Comparison of ENCODE assay signal across 10 cellular contexts in the genomic region with DNA sequence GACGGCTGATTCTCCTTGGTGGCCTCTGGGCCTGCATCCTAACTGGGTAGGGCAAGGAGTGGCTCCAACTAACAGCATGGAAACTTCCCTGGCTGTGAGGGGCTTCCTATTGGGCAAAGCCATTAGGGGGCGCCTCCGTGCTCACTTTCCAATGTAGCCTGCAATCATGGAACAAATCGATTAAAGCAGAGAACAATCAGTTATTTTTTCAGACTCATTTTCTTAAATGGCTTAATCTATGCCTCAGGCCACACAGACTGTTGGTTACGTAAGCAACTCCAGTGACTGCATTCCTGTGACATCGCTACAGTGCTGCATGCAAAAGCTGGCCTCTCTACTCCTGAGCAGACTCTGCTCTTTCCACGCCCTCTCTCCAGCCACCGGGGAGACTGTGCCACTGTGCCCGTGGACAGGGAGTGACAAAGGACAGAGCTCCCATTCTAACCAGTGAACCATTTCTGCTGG.
DNase-seq lines count a peak whose midpoint lies in the region; ATAC-seq and TF ChIP-seq lines count a peak whose summit lies in the region.
"Had no signal": no experiment of that assay in that cellular context is flagged by ENCODE, and none has a peak within 500 bp of the region (broad histone marks: within the 10 kb centered on the region; RNA-seq: fewer than 3 reads in every experiment).

No MANE protein-coding gene starts in this region.

- H3K4me2 ChIP-seq in HCT116 (ENCODE audit: low read length), result no peak overlapping the region

- ATAC-seq in HCT116 (peak; percentile 53; the same call in 1 of the 2 replicates), HG02970 (IDR thresholded peaks at IDR 0.05; ENCODE audit: low FRiP score, unreplicated experiment) (no peak)
- ATAC-seq: naive thymus-derived CD4-positive, alpha-beta T cell had no signal

- H3K27me3 ChIP-seq in HCT116 (ENCODE audit: insufficient read depth, low read length) (0 out of 2 replicates have a peak, but pooled peaks cover under 1% of the 10 kb centered on the region), brain microvascular endothelial cell (replicated peaks) (no peaks in the 10 kb centered on the region)

- H3K4me1 ChIP-seq in HCT116 (ENCODE audit: control insufficient read depth in 1 of 2, insufficient read depth in 2 of 2, low read length in 2 of 2), result no peaks in the 10 kb centered on the region

- POLR2A ChIA-PET in HCT116 (lab: Charles Lee), result no interaction called here

- no peak overlapping the region for H3K27ac ChIP-seq in HCT116 (ENCODE audit: low read depth, low read length)
- H3K27ac ChIP-seq in brain microvascular endothelial cell, result no peak overlapping the region

- peak; percentile 27 for DNase-seq in Ammon's horn (ENCODE audit: low spot score)
- DNase-seq in HCT116 (ENCODE audit: low read depth, low spot score), result no peak
- peak; percentile 11 for DNase-seq in brain microvascular endothelial cell
- DNase-seq in kidney tubule cell (ENCODE audit: low spot score), result peak; percentile 24
- no peak for DNase-seq in NCI-H2227 treated with DMSO at 0.1 percent for 48 hours (lab: John Stamatoyannopoulos, UW)
- DNase-seq in ureter (ENCODE audit: low spot score), result no peak
- DNase-seq in NCI-H1417 treated with DMSO at 0.1 percent for 48 hours (lab: John Stamatoyannopoulos, UW), result no peak
- DNase-seq: activated CD8-positive, alpha-beta memory T cell treated with anti-CD3 and anti-CD28 coated beads, Interleukin-2, amount 50 U/mL, for 48 hours; naive thymus-derived CD4-positive, alpha-beta T cell had no signal

- H3K79me2 ChIP-seq in HCT116 (ENCODE audit: insufficient read depth, low read length), result no peaks in the 10 kb centered on the region

- TF ChIP-seq RAD21 in HCT116 (IDR thresholded peaks at IDR 0.05; ENCODE audit: low read depth), result no peak

- no peak overlapping the region for H3K9ac ChIP-seq in HCT116 (ENCODE audit: low read length)

- TF ChIP-seq POLR2A in HCT116 (IDR thresholded peaks at IDR 0.05; ENCODE audit: borderline replicate concordance, extremely low read depth, insufficient read depth, insufficient read length), result no peak

- H3K9me3 ChIP-seq in HCT116 (ENCODE audit: control insufficient read depth in 1 of 2, insufficient read depth in 1 of 2, low read depth in 1 of 2, low read length in 2 of 2), result no peaks in the 10 kb centered on the region

- no peaks in the 10 kb centered on the region for H3K36me3 ChIP-seq in HCT116 (ENCODE audit: control insufficient read depth in 1 of 2, insufficient read depth in 2 of 2, low read length in 2 of 2)
- H3K36me3 ChIP-seq in brain microvascular endothelial cell (replicated peaks), result no peaks in the 10 kb centered on the region

- RAD21 ChIA-PET in HCT116 (lab: Charles Lee; ENCODE audit: low non-redundant PET in 1 of 2, low total read pairs in 2 of 2, uncharacterized antibody in 2 of 2, unreplicated experiment in 2 of 2), result no interaction called here

- no TSS peak for BruUV-seq in HCT116 (replicated peaks; lab: Mats Ljungman, UMichigan)

- no peaks in the 10 kb centered on the region for H3K9me2 ChIP-seq in HCT116 (ENCODE audit: insufficient read depth)

- no peaks in the 10 kb centered on the region for H4K20me1 ChIP-seq in HCT116 (ENCODE audit: insufficient read depth)

- CTCF ChIA-PET in HCT116 (lab: Charles Lee), result no interaction called here

- no peak overlapping the region for H2AFZ ChIP-seq in HCT116 (ENCODE audit: low read depth, low read length, poor library complexity, severe bottlenecking)

- H3K4me3 ChIP-seq in HCT116 (replicated peaks in 1 of 2; ENCODE audit: low read depth in 1 of 2, low read length in 2 of 2) (no peak overlapping the region), brain microvascular endothelial cell (ENCODE audit: low read depth, low read length) (no peak overlapping the region)

- peak in 2 of 3 experiments; percentile 42 to 49; a peak in 4 of 6 replicates for TF ChIP-seq CTCF in HCT116 (IDR thresholded peaks at IDR 0.05 in 2 of 3, conservative IDR thresholded peaks at IDR 0.05 in 1 of 3; ENCODE audit: borderline replicate concordance in 1 of 3, insufficient read depth in 1 of 3, low read depth in 2 of 3, low read length in 2 of 3)
- peak; percentile 52 for TF ChIP-seq CTCF in brain microvascular endothelial cell (IDR thresholded peaks at IDR 0.05; ENCODE audit: low read depth, low read length, missing control alignments)

- in situ Hi-C loops in brain microvascular endothelial cell (cut with HindIII; ENCODE audit: low pct_ligation_motif_present, low sequenced_read_pairs), result no loop called here

- intact Hi-C loops in HCT116 (cut with micrococcal nuclease), result no loop called here

TF ChIP-seq in HCT116, 20 proteins besides CTCF, POLR2A, EP300 and RAD21:
- TF ChIP-seq, protein P1, sequence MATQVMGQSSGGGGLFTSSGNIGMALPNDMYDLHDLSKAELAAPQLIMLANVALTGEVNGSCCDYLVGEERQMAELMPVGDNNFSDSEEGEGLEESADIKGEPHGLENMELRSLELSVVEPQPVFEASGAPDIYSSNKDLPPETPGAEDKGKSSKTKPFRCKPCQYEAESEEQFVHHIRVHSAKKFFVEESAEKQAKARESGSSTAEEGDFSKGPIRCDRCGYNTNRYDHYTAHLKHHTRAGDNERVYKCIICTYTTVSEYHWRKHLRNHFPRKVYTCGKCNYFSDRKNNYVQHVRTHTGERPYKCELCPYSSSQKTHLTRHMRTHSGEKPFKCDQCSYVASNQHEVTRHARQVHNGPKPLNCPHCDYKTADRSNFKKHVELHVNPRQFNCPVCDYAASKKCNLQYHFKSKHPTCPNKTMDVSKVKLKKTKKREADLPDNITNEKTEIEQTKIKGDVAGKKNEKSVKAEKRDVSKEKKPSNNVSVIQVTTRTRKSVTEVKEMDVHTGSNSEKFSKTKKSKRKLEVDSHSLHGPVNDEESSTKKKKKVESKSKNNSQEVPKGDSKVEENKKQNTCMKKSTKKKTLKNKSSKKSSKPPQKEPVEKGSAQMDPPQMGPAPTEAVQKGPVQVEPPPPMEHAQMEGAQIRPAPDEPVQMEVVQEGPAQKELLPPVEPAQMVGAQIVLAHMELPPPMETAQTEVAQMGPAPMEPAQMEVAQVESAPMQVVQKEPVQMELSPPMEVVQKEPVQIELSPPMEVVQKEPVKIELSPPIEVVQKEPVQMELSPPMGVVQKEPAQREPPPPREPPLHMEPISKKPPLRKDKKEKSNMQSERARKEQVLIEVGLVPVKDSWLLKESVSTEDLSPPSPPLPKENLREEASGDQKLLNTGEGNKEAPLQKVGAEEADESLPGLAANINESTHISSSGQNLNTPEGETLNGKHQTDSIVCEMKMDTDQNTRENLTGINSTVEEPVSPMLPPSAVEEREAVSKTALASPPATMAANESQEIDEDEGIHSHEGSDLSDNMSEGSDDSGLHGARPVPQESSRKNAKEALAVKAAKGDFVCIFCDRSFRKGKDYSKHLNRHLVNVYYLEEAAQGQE (IDR thresholded peaks at IDR 0.05; ENCODE audit: low read depth), result no peak
- TF ChIP-seq ATF3 (IDR thresholded peaks at IDR 0.05), result no peak

Comparison
In these comparisons a context has a peak if more than half of its experiments do, and no peak if none do; other contexts are left out.
1. DNase-seq: peak in Ammon's horn (single experiment), brain microvascular endothelial cell (single experiment) and kidney tubule cell (single experiment); none in HCT116 (single experiment), NCI-H2227 treated with DMSO at 0.1 percent for 48 hours (single experiment), ureter (single experiment) and NCI-H1417 treated with DMSO at 0.1 percent for 48 hours (single experiment).